In genomic region chr9:102044133-102044532, GRCh38 we compare ENCODE assay signal across 3 cellular contexts.
TF ChIP-seq lines count a peak whose summit lies in the region.

No MANE protein-coding gene starts in this region.

TF ChIP-seq in HepG2, 621 proteins besides CTCF, POLR2A, EP300 and RAD21 (continues in another document):
- TF ChIP-seq, protein P1, sequence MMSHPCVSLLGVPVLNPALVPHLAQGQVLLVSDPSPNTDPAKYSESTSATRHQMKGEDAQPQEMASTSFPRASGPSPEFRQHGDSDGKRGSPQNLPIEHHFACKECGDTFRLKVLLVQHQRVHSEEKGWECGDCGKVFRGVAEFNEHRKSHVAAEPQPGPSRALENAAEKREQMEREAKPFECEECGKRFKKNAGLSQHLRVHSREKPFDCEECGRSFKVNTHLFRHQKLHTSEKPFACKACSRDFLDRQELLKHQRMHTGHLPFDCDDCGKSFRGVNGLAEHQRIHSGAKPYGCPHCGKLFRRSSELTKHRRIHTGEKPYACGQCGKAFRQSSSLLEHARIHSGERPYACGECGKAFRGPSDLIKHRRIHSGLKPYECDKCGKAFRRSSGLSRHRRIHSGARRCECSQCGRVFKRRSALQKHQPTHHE (CRISPR knock-in tag; IDR thresholded peaks at IDR 0.05; ENCODE audit: borderline replicate concordance), result no peak
- no peak for TF ChIP-seq HOXA9 (CRISPR knock-in tag; IDR thresholded peaks at IDR 0.05; ENCODE audit: borderline replicate concordance)
- TF ChIP-seq, protein P2, sequence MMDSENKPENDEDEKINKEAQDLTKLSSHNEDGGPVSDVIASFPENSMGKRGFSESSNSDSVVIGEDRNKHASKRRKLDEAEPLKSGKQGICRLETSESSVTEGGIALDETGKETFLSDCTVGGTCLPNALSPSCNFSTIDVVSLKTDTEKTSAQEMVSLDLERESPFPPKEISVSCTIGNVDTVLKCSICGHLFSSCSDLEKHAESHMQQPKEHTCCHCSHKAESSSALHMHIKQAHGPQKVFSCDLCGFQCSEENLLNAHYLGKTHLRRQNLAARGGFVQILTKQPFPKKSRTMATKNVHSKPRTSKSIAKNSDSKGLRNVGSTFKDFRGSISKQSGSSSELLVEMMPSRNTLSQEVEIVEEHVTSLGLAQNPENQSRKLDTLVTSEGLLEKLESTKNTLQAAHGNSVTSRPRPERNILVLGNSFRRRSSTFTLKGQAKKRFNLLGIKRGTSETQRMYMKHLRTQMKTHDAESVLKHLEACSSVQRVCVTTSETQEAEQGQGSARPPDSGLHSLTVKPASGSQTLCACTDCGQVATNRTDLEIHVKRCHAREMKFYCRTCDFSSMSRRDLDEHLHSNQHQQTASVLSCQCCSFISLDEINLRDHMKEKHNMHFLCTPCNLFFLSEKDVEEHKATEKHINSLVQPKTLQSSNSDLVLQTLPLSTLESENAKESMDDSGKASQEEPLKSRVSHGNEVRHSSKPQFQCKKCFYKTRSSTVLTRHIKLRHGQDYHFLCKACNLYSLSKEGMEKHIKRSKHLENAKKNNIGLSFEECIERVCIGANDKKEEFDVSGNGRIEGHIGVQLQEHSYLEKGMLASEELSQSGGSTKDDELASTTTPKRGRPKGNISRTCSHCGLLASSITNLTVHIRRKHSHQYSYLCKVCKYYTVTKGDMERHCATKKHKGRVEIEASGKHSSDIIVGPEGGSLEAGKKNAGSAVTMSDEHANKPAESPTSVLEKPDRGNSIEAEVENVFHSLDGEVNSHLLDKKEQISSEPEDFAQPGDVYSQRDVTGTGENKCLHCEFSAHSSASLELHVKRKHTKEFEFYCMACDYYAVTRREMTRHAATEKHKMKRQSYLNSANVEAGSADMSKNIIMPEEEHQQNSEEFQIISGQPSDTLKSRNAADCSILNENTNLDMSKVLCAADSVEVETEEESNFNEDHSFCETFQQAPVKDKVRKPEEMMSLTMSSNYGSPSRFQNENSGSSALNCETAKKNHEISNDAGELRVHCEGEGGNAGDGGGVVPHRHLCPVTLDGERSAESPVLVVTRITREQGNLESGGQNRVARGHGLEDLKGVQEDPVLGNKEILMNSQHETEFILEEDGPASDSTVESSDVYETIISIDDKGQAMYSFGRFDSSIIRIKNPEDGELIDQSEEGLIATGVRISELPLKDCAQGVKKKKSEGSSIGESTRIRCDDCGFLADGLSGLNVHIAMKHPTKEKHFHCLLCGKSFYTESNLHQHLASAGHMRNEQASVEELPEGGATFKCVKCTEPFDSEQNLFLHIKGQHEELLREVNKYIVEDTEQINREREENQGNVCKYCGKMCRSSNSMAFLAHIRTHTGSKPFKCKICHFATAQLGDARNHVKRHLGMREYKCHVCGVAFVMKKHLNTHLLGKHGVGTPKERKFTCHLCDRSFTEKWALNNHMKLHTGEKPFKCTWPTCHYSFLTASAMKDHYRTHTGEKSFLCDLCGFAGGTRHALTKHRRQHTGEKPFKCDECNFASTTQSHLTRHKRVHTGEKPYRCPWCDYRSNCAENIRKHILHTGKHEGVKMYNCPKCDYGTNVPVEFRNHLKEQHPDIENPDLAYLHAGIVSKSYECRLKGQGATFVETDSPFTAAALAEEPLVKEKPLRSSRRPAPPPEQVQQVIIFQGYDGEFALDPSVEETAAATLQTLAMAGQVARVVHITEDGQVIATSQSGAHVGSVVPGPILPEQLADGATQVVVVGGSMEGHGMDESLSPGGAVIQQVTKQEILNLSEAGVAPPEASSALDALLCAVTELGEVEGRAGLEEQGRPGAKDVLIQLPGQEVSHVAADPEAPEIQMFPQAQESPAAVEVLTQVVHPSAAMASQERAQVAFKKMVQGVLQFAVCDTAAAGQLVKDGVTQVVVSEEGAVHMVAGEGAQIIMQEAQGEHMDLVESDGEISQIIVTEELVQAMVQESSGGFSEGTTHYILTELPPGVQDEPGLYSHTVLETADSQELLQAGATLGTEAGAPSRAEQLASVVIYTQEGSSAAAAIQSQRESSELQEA (CRISPR knock-in tag; IDR thresholded peaks at IDR 0.05; ENCODE audit: not compliant biosample characterization), result no peak
- peak; percentile 73; the same call in 1 of the 2 replicates for TF ChIP-seq MAFF (IDR thresholded peaks at IDR 0.05; ENCODE audit: low read depth, low read length)
- no peak for TF ChIP-seq ELF1 (CRISPR knock-in tag; IDR thresholded peaks at IDR 0.05)
- TF ChIP-seq MAFK (conservative IDR thresholded peaks at IDR 0.05 in 1 of 2, IDR thresholded peaks at IDR 0.05 in 1 of 2; ENCODE audit: low read length in 2 of 2), result peak; percentile 75 to 85
- TF ChIP-seq ZNF354B (CRISPR knock-in tag; IDR thresholded peaks at IDR 0.05), result no peak

TF ChIP-seq in IMR-90, 13 proteins besides CTCF, POLR2A, EP300 and RAD21:
- TF ChIP-seq FOS (IDR thresholded peaks at IDR 0.05; ENCODE audit: low read depth, low read length), result no peak
- peak; percentile 73 for TF ChIP-seq MAFK (IDR thresholded peaks at IDR 0.05; ENCODE audit: low read depth, low read length)
TF ChIP-seq in IMR-90: peak in this region for 1.

TF ChIP-seq in K562, 482 proteins besides CTCF, POLR2A, EP300 and RAD21:
- TF ChIP-seq MAFK (IDR thresholded peaks at IDR 0.05; ENCODE audit: low read length) (peak; percentile 31; the same call in 1 of the 2 replicates), MAFG (tag; conservative IDR thresholded peaks at IDR 0.05) (peak; percentile 62), ZNF316 (IDR thresholded peaks at IDR 0.05) (peak; percentile 84), NR2C2 (CRISPR knock-in tag; IDR thresholded peaks at IDR 0.05) (no peak), NR2C2 (tag; IDR thresholded peaks at IDR 0.05) (no peak), C11orf30 (IDR thresholded peaks at IDR 0.05; ENCODE audit: low read depth) (peak; percentile 70; the same call in 1 of the 2 replicates), MAFF (IDR thresholded peaks at IDR 0.05; ENCODE audit: low read length) (peak; percentile 46; the same call in 1 of the 2 replicates)
TF ChIP-seq in K562: peak in this region for 5.
